13 cellular contexts compared by ENCODE assay signal in genomic region chr12:66662179-66662578, GRCh38. TPM values are rescaled to one million over a fixed set of nuclear protein-coding genes. Genes with fewer than 3 reads are reported as not detected.
DNase-seq lines count a peak whose midpoint lies in the region; ATAC-seq, FAIRE-seq and TF ChIP-seq lines count a peak whose summit lies in the region.
"Had no signal": no experiment of that assay in that cellular context is flagged by ENCODE, and none has a peak within 500 bp of the region (broad histone marks: within the 10 kb centered on the region; RNA-seq: fewer than 3 reads in every experiment).

No MANE protein-coding gene starts in this region.

- H3K27me3 ChIP-seq in bronchial epithelial cell (ENCODE audit: control insufficient read depth, insufficient read depth, low read length): no peaks in the 10 kb centered on the region
- no peaks in the 10 kb centered on the region for H3K27me3 ChIP-seq in skeletal muscle satellite cell (ENCODE audit: control insufficient read depth, insufficient read depth, low read length)
- H3K27me3 ChIP-seq: gastrocnemius medialis had no signal

- H3K4me2 ChIP-seq in skeletal muscle satellite cell (ENCODE audit: low read length): peak overlapping the region; percentile 64

- FAIRE-seq in bronchial epithelial cell (lab: Jason Lieb, UNC): no peak

- no peak overlapping the region for H3K9ac ChIP-seq in skeletal muscle satellite cell (ENCODE audit: low read depth, low read length)

- no peak for TF ChIP-seq CTCF in bronchial epithelial cell (IDR thresholded peaks at IDR 0.05; ENCODE audit: insufficient read depth, low read length, severe bottlenecking)

- no peaks in the 10 kb centered on the region for H3K9me3 ChIP-seq in skeletal muscle satellite cell (replicated peaks; ENCODE audit: low read length)
- H3K9me3 ChIP-seq: gastrocnemius medialis had no signal

- peak; percentile 6 for DNase-seq in M059J (ENCODE audit: low read depth)
- peak; percentile 80 for DNase-seq in bronchial epithelial cell (ENCODE audit: low read depth)
- DNase-seq in SK-N-DZ (ENCODE audit: low spot score): no peak
- DNase-seq in NCI-H345 (lab: John Stamatoyannopoulos, UW): no peak
- DNase-seq in medulla oblongata (ENCODE audit: extremely low spot score): no peak
- DNase-seq: activated CD4-positive, alpha-beta T cell treated with anti-CD3 and anti-CD28 coated beads, Interleukin-2, amount 50 U/mL, for 4 hours; activated T-cell treated with anti-CD3 and anti-CD28 coated beads, Interleukin-2, amount 50 U/mL, for 4 hours; AML-193; gastrocnemius medialis had no signal

- peaks cover 28% of the 10 kb centered on the region for H3K4me1 ChIP-seq in skeletal muscle satellite cell (ENCODE audit: control insufficient read depth, insufficient read depth, low read length)
- H3K4me1 ChIP-seq: gastrocnemius medialis had no signal

- H3K4me3 ChIP-seq in bronchial epithelial cell (ENCODE audit: low read depth, low read length) (no peak overlapping the region), skeletal muscle satellite cell (ENCODE audit: low read length) (no peak overlapping the region)
- H3K4me3 ChIP-seq: gastrocnemius medialis had no signal

- peak; percentile 54 for ATAC-seq in GM19351 (IDR thresholded peaks at IDR 0.05; ENCODE audit: unreplicated experiment)
- ATAC-seq: activated T-cell treated with anti-CD3 and anti-CD28 coated beads, Interleukin-2, amount 50 U/mL, for 4 hours; gastrocnemius medialis; natural killer cell treated with Interleukin-12 subunit alpha and Interleukin-12 subunit beta and Interleukin-15 and Interleukin-18, amount 100 ng/mL, for 72 hours had no signal

- H3K36me3 ChIP-seq in bronchial epithelial cell (ENCODE audit: control insufficient read depth, insufficient read depth, low read length): no peaks in the 10 kb centered on the region
- H3K36me3 ChIP-seq in skeletal muscle satellite cell (ENCODE audit: insufficient read depth, low read length): no peaks in the 10 kb centered on the region
- H3K36me3 ChIP-seq: gastrocnemius medialis had no signal

RNA-seq across cellular contexts. Expression of gene GRIP1, which starts 16.7 kb away (rescaled TPM):
- 0.12 and 2.9 TPM in 2 replicates for total RNA-seq in M059J (2014; rRNA removed; shearing (Covaris generic))
- total RNA-seq in bronchial epithelial cell: 3.9 and 28.0 TPM in 2 replicates
- not detected in 2 replicates for total RNA-seq in skeletal muscle satellite cell (2012; rRNA removed)
- polyA plus RNA-seq in SK-N-DZ (2014; cell fraction: cytosol; rRNA removed): 9.1 and 14.7 TPM in 2 replicates
- polyA plus RNA-seq in SK-N-DZ (2014; cell fraction: nucleus; rRNA removed): 7.6 and 10.1 TPM in 2 replicates
- total RNA-seq: pulmonary artery endothelial cell had no signal

Comparison
In these comparisons a context has a peak if more than half of its experiments do, and no peak if none do; other contexts are left out.
1. DNase-seq: peak in M059J (single experiment) and bronchial epithelial cell (single experiment); none in SK-N-DZ (single experiment), NCI-H345 (single experiment) and medulla oblongata (single experiment).